21 cellular contexts compared by ENCODE assay signal in genomic region chr17:45238155-45238774, GRCh38. TPM values are rescaled to one million over a fixed set of nuclear protein-coding genes. Genes with fewer than 3 reads are reported as not detected.
DNase-seq lines count a peak whose midpoint lies in the region; ATAC-seq, FAIRE-seq and TF ChIP-seq lines count a peak whose summit lies in the region.
"Had no signal": no experiment of that assay in that cellular context is flagged by ENCODE, and none has a peak within 500 bp of the region (broad histone marks: within the 10 kb centered on the region; RNA-seq: fewer than 3 reads in every experiment).

No MANE protein-coding gene starts in this region.

- H3K9me3 Mint-ChIP-seq in activated naive CD8-positive, alpha-beta T cell (ENCODE audit: low read depth) = no peaks in the 10 kb centered on the region
- no peaks in the 10 kb centered on the region for H3K9me3 Mint-ChIP-seq in activated naive CD8-positive, alpha-beta T cell treated with anti-CD3 and anti-CD28 coated beads for 36 hours
- H3K9me3 Mint-ChIP-seq in activated T-helper 1 cell treated with anti-CD3 and anti-CD28 coated beads, Interleukin-12 subunit alpha, Interleukin-12 subunit beta, Interleukin-2, Interleukin-4 antibody, amounts not matched to agents 30 ng/mL and 10 ng/mL and 1 ng/mL, durations not matched to agents 14 hours and 24 hours and 36 hours = no peaks in the 10 kb centered on the region
- H3K9me3 Mint-ChIP-seq in type B pancreatic cell = no peaks in the 10 kb centered on the region

- H3K4me1 Mint-ChIP-seq in activated naive CD8-positive, alpha-beta T cell (ENCODE audit: low read depth) = peaks cover 31% of the 10 kb centered on the region
- H3K4me1 Mint-ChIP-seq in activated naive CD8-positive, alpha-beta T cell treated with anti-CD3 and anti-CD28 coated beads for 36 hours = peaks cover 27% of the 10 kb centered on the region
- peaks cover 58% of the 10 kb centered on the region for H3K4me1 Mint-ChIP-seq in activated T-helper 1 cell treated with anti-CD3 and anti-CD28 coated beads, Interleukin-12 subunit alpha, Interleukin-12 subunit beta, Interleukin-2, Interleukin-4 antibody, amounts not matched to agents 30 ng/mL and 10 ng/mL and 1 ng/mL, durations not matched to agents 14 hours and 24 hours and 36 hours (ENCODE audit: low read depth)
- H3K4me1 Mint-ChIP-seq in type B pancreatic cell (ENCODE audit: unreplicated experiment) = no peaks in the 10 kb centered on the region

- no peaks in the 10 kb centered on the region for H4K20me1 ChIP-seq in HepG2 (ENCODE audit: insufficient read depth, low read length)

- TF ChIP-seq POLR2A in HepG2 (IDR thresholded peaks at IDR 0.05; ENCODE audit: insufficient read depth in 1 of 2, low read depth in 2 of 2, low read length in 2 of 2) = no peak

- BruUV-seq in HepG2 (replicated peaks; lab: Mats Ljungman, UMichigan) = no TSS peak

- H3K4me1 ChIP-seq in HepG2 (ENCODE audit: insufficient read depth, low read length) (no peaks in the 10 kb centered on the region), heart right ventricle (peaks cover 0 to 29% (median 7%) of the 10 kb centered on the region in 9 donors)
- H3K4me1 ChIP-seq: right lobe of liver had no signal

- intact Hi-C loops in activated T-helper 1 cell treated with anti-CD3 and anti-CD28 coated beads, Interleukin-12 subunit alpha, Interleukin-12 subunit beta, Interleukin-2, Interleukin-4 antibody, amounts not matched to agents 30 ng/mL and 10 ng/mL and 1 ng/mL, durations not matched to agents 14 hours and 24 hours and 36 hours (cut with micrococcal nuclease) = no loop called here
- intact Hi-C loops in HepG2 (cut with micrococcal nuclease; ENCODE audit: unreplicated experiment) (no loop called here), heart right ventricle (cut with DNase I) (loop anchor here in 1 of 10 donors (5.0 kb wide), 1 partner anchor 34 kb away; no protein-coding TSS in a partner anchor)

- TF ChIP-seq CTCF in HepG2 (CRISPR knock-in tag; IDR thresholded peaks at IDR 0.05) (no peak), type B pancreatic cell (conservative IDR thresholded peaks at IDR 0.05) (no peak), heart right ventricle (IDR thresholded peaks at IDR 0.05) (no peak)

- no peak for TF ChIP-seq RAD21 in HepG2 (CRISPR knock-in tag; IDR thresholded peaks at IDR 0.05)

- no peak for ATAC-seq in HepG2
- ATAC-seq in heart right ventricle = no peak
- ATAC-seq in HG03025 (IDR thresholded peaks at IDR 0.05; ENCODE audit: low FRiP score, unreplicated experiment) = no peak
- ATAC-seq: esophagus mucosa, right lobe of liver had no signal

- H3K4me3 ChIP-seq in HepG2 (replicated peaks in 1 of 3; ENCODE audit: insufficient read depth in 1 of 3, low read depth in 2 of 3, low read length in 3 of 3) (no peak overlapping the region), heart right ventricle (no peak overlapping the region)
- H3K4me3 ChIP-seq: left ventricle myocardium inferior, MG63, right lobe of liver, uterus had no signal

- H3K27me3 Mint-ChIP-seq in activated naive CD8-positive, alpha-beta T cell = no peaks in the 10 kb centered on the region
- H3K27me3 Mint-ChIP-seq in activated naive CD8-positive, alpha-beta T cell treated with anti-CD3 and anti-CD28 coated beads for 36 hours = no peaks in the 10 kb centered on the region
- H3K27me3 Mint-ChIP-seq in activated T-helper 1 cell treated with anti-CD3 and anti-CD28 coated beads, Interleukin-12 subunit alpha, Interleukin-12 subunit beta, Interleukin-2, Interleukin-4 antibody, amounts not matched to agents 30 ng/mL and 10 ng/mL and 1 ng/mL, durations not matched to agents 14 hours and 24 hours and 36 hours (ENCODE audit: insufficient read depth) = no peaks in the 10 kb centered on the region
- peaks cover 69% of the 10 kb centered on the region for H3K27me3 Mint-ChIP-seq in type B pancreatic cell

- peak overlapping the region; percentile 81 for H3K27ac Mint-ChIP-seq in activated naive CD8-positive, alpha-beta T cell
- H3K27ac Mint-ChIP-seq in activated naive CD8-positive, alpha-beta T cell treated with anti-CD3 and anti-CD28 coated beads for 36 hours = no peak overlapping the region
- H3K27ac Mint-ChIP-seq in activated T-helper 1 cell treated with anti-CD3 and anti-CD28 coated beads, Interleukin-12 subunit alpha, Interleukin-12 subunit beta, Interleukin-2, Interleukin-4 antibody, amounts not matched to agents 30 ng/mL and 10 ng/mL and 1 ng/mL, durations not matched to agents 14 hours and 24 hours and 36 hours = peak overlapping the region; percentile 31
- no peak overlapping the region for H3K27ac Mint-ChIP-seq in type B pancreatic cell

- H3K9ac ChIP-seq in HepG2 (ENCODE audit: insufficient read depth, low read depth, low read length) = no peak overlapping the region

- TF ChIP-seq EP300 in HepG2 (IDR thresholded peaks at IDR 0.05; ENCODE audit: low read depth in 2 of 2, low read length in 2 of 2) = no peak
- TF ChIP-seq EP300 in HepG2 (CRISPR knock-in tag; IDR thresholded peaks at IDR 0.05; ENCODE audit: borderline replicate concordance) = no peak

- H3K36me3 ChIP-seq in HepG2 (replicated peaks in 1 of 2; ENCODE audit: control insufficient read depth in 1 of 2, insufficient read depth in 2 of 2, low read length in 2 of 2) (no peaks in the 10 kb centered on the region), heart right ventricle (peaks cover 0 to 93% (median 0%) of the 10 kb centered on the region in 9 donors)
- H3K36me3 ChIP-seq: MG63, right lobe of liver, uterus had no signal

- POLR2A ChIA-PET in HepG2 (lab: Yijun Ruan, JAX) = interaction anchor here (0.9 kb wide), 1 partner anchor 9 kb away, joined by 3 read pairs; no protein-coding TSS in a partner anchor

- WGBS in HepG2 (ENCODE audit: low lambda C conversion rate) = 36% methylated on average over 7 of the region's 7 CpGs
- WGBS in heart right ventricle, 2 donors = 97% methylated on average over 7 of the region's 7 CpGs

- H3K4me3 Mint-ChIP-seq in activated naive CD8-positive, alpha-beta T cell = no peak overlapping the region
- no peak overlapping the region for H3K4me3 Mint-ChIP-seq in activated naive CD8-positive, alpha-beta T cell treated with anti-CD3 and anti-CD28 coated beads for 36 hours
- H3K4me3 Mint-ChIP-seq in activated T-helper 1 cell treated with anti-CD3 and anti-CD28 coated beads, Interleukin-12 subunit alpha, Interleukin-12 subunit beta, Interleukin-2, Interleukin-4 antibody, amounts not matched to agents 30 ng/mL and 10 ng/mL and 1 ng/mL, durations not matched to agents 14 hours and 24 hours and 36 hours = no peak overlapping the region
- peak overlapping the region; percentile 4 for H3K4me3 Mint-ChIP-seq in type B pancreatic cell

- no peak for DNase-seq in activated naive CD8-positive, alpha-beta T cell treated with anti-CD3 and anti-CD28 coated beads for 36 hours
- no peak for DNase-seq in activated T-helper 1 cell treated with anti-CD3 and anti-CD28 coated beads, Interleukin-12 subunit alpha, Interleukin-12 subunit beta, Interleukin-2, Interleukin-4 antibody, amounts not matched to agents 30 ng/mL and 10 ng/mL and 1 ng/mL, durations not matched to agents 14 hours and 24 hours and 36 hours (ENCODE audit: low spot score)
- DNase-seq in HepG2 (ENCODE audit: low spot score) (no peak), type B pancreatic cell (ENCODE audit: extremely low spot score, unreplicated experiment) (no peak), NCI-H1417 (lab: John Stamatoyannopoulos, UW) (no peak), heart right ventricle (no peak)
- DNase-seq: Caco-2, GOT3, left ventricle myocardium inferior, MG63, NCI-H1930, NCI-H446 treated with DMSO at 0.1 percent for 48 hours, RPMI8226, uterus had no signal

- no peak for FAIRE-seq in HepG2 (lab: Jason Lieb, UNC)

- no peak overlapping the region for H3K4me2 ChIP-seq in HepG2 (ENCODE audit: low read depth, low read length)

- no peaks in the 10 kb centered on the region for H3K9me3 ChIP-seq in HepG2 (ENCODE audit: low read length)
- no peaks in the 10 kb centered on the region for H3K9me3 ChIP-seq in heart right ventricle
- H3K9me3 ChIP-seq: Caco-2, left ventricle myocardium inferior, MG63, right lobe of liver, uterus had no signal

- peaks cover 5% of the 10 kb centered on the region for H3K36me3 Mint-ChIP-seq in activated naive CD8-positive, alpha-beta T cell
- H3K36me3 Mint-ChIP-seq in activated naive CD8-positive, alpha-beta T cell treated with anti-CD3 and anti-CD28 coated beads for 36 hours = peaks cover 37% of the 10 kb centered on the region
- peaks cover 58% of the 10 kb centered on the region for H3K36me3 Mint-ChIP-seq in activated T-helper 1 cell treated with anti-CD3 and anti-CD28 coated beads, Interleukin-12 subunit alpha, Interleukin-12 subunit beta, Interleukin-2, Interleukin-4 antibody, amounts not matched to agents 30 ng/mL and 10 ng/mL and 1 ng/mL, durations not matched to agents 14 hours and 24 hours and 36 hours (ENCODE audit: low read depth)
- H3K36me3 Mint-ChIP-seq in type B pancreatic cell = no peaks in the 10 kb centered on the region

- H3K27me3 ChIP-seq in HepG2 (ENCODE audit: control insufficient read depth in 1 of 2, insufficient read depth in 2 of 2, low read length in 2 of 2) (peaks cover 13 to 52% of the 10 kb centered on the region in 2 experiments), heart right ventricle (no peaks in the 10 kb centered on the region)
- H3K27me3 ChIP-seq: MG63 had no signal

- H3K79me2 ChIP-seq in HepG2 (ENCODE audit: insufficient read depth, low read length) = no peaks in the 10 kb centered on the region

- in situ Hi-C loops in HepG2 (cut with HindIII; ENCODE audit: extremely low pct_ligation_motif_present, low pct_unique_long_range_greater_than_20kb) = no loop called here

- H2AFZ ChIP-seq in HepG2 (ENCODE audit: low read length) = no peak overlapping the region

- CTCF ChIA-PET in HepG2 (lab: Yijun Ruan, JAX; ENCODE audit: low intra/inter-chr PET ratio, low total read pairs) = no interaction called here

- H3K27ac ChIP-seq in HepG2 (ENCODE audit: extremely low read length, insufficient read depth, low read length) (no peak overlapping the region), heart right ventricle (no peak overlapping the region)
- H3K27ac ChIP-seq: left ventricle myocardium inferior, right lobe of liver, uterus had no signal

RNA-seq across cellular contexts. Expression of gene FMNL1, which starts 16.6 kb away (rescaled TPM):
- total RNA-seq in activated naive CD8-positive, alpha-beta T cell treated with anti-CD3 and anti-CD28 coated beads for 36 hours = 100 to 1,000 TPM; 215 to 219 TPM
- total RNA-seq in activated T-helper 1 cell treated with anti-CD3 and anti-CD28 coated beads, Interleukin-12 subunit alpha, Interleukin-12 subunit beta, Interleukin-2, Interleukin-4 antibody, amounts not matched to agents 30 ng/mL and 10 ng/mL and 1 ng/mL, durations not matched to agents 14 hours and 24 hours and 36 hours = 363 and 374 TPM in 2 replicates
- 0.39 and 0.53 TPM in 2 replicates for total RNA-seq in HepG2 (2016; rRNA removed; fragmentation: Illumina TruSeq; extraction: Trizol)
- total RNA-seq in HepG2 (2016; cell fraction: cytosol; rRNA removed; fragmentation: Illumina TruSeq; extraction: Trizol; ENCODE audit: low read depth) = 0.61 TPM in 1 of 2 replicates, not detected in the other
- 0.12 and 0.41 TPM in 2 replicates for total RNA-seq in HepG2 (2016; cell fraction: insoluble cytoplasmic fraction; rRNA removed; fragmentation: Illumina TruSeq; extraction: Trizol)
- total RNA-seq in HepG2 (2016; cell fraction: membrane; rRNA removed; fragmentation: Illumina TruSeq; extraction: Trizol) = 0.48 and 0.74 TPM in 2 replicates
- 0.56 and 0.63 TPM in 2 replicates for total RNA-seq in HepG2 (2016; cell fraction: nucleus; rRNA removed; fragmentation: Illumina TruSeq; extraction: Trizol)
- polyA plus RNA-seq in HepG2 (2011; rRNA removed) = 0.70 and 1.1 TPM in 2 replicates
- polyA plus RNA-seq in HepG2 (2011; cell fraction: cytosol; rRNA removed) = 0.38 and 0.48 TPM in 2 replicates
- polyA plus RNA-seq in HepG2 (2011; cell fraction: nucleus; rRNA removed) = 4.9 and 6.1 TPM in 2 replicates
- polyA plus RNA-seq in HepG2 (2012) = 0.78 and 1.2 TPM in 2 replicates
- polyA plus RNA-seq in HepG2 (2016; cell fraction: cytosol; fragmentation: Illumina TruSeq; extraction: Trizol; ENCODE audit: low read depth) = 0.27 TPM in 1 of 2 replicates, not detected in the other
- polyA plus RNA-seq in HepG2 (2016; cell fraction: insoluble cytoplasmic fraction; fragmentation: Illumina TruSeq; extraction: Trizol; ENCODE audit: low read depth) = 0.37 and 0.69 TPM in 2 replicates
- 0.31 and 0.37 TPM in 2 replicates for polyA plus RNA-seq in HepG2 (2016; cell fraction: membrane; fragmentation: Illumina TruSeq; extraction: Trizol; ENCODE audit: low read depth)
- 1.9 and 2.6 TPM in 2 replicates for polyA plus RNA-seq in HepG2 (2016; cell fraction: nucleus; fragmentation: Illumina TruSeq; extraction: Trizol; ENCODE audit: insufficient read depth, low read depth)
- polyA minus RNA-seq in HepG2 (2011; rRNA and poly(A)+ RNA removed; ENCODE audit: low replicate concordance) = 0.68 and 17.4 TPM in 2 replicates
- polyA minus RNA-seq in HepG2 (2011; cell fraction: cytosol; rRNA and poly(A)+ RNA removed) = 0.69 TPM in 1 of 2 replicates, not detected in the other
- 0.77 and 1.4 TPM in 2 replicates for polyA minus RNA-seq in HepG2 (2011; cell fraction: nucleus; rRNA and poly(A)+ RNA removed)
- 1.9 and 6.0 TPM in 2 replicates for total RNA-seq in type B pancreatic cell (ENCODE audit: low replicate concordance)
- 10 to 100 TPM in 5 of 10 donors, 1 to 10 TPM in 5; 6.3 to 28.7 (median 9.8) TPM for total RNA-seq in heart right ventricle
- polyA plus RNA-seq in heart right ventricle = 10 to 100 TPM in 1 of 2 donors, 1 to 10 TPM in 1; 5.3 to 11.1 TPM

RNA-seq across cellular contexts. Expression of gene SPATA32, which starts 23.6 kb away (rescaled TPM):
- under 1 TPM; 0.62 to 0.68 TPM for total RNA-seq in activated naive CD8-positive, alpha-beta T cell treated with anti-CD3 and anti-CD28 coated beads for 36 hours
- total RNA-seq in activated T-helper 1 cell treated with anti-CD3 and anti-CD28 coated beads, Interleukin-12 subunit alpha, Interleukin-12 subunit beta, Interleukin-2, Interleukin-4 antibody, amounts not matched to agents 30 ng/mL and 10 ng/mL and 1 ng/mL, durations not matched to agents 14 hours and 24 hours and 36 hours = 0.44 and 0.56 TPM in 2 replicates
- not detected in 2 replicates for total RNA-seq in HepG2 (2016; rRNA removed; fragmentation: Illumina TruSeq; extraction: Trizol)
- not detected in 2 replicates for total RNA-seq in HepG2 (2016; cell fraction: cytosol; rRNA removed; fragmentation: Illumina TruSeq; extraction: Trizol; ENCODE audit: low read depth)
- not detected in 2 replicates for total RNA-seq in HepG2 (2016; cell fraction: insoluble cytoplasmic fraction; rRNA removed; fragmentation: Illumina TruSeq; extraction: Trizol)
- total RNA-seq in HepG2 (2016; cell fraction: membrane; rRNA removed; fragmentation: Illumina TruSeq; extraction: Trizol) = not detected in 2 replicates
- total RNA-seq in HepG2 (2016; cell fraction: nucleus; rRNA removed; fragmentation: Illumina TruSeq; extraction: Trizol) = not detected in 2 replicates
- not detected in 2 replicates for polyA plus RNA-seq in HepG2 (2011; rRNA removed)
- polyA plus RNA-seq in HepG2 (2011; cell fraction: cytosol; rRNA removed) = not detected in 2 replicates
- not detected in 2 replicates for polyA plus RNA-seq in HepG2 (2011; cell fraction: nucleus; rRNA removed)
- polyA plus RNA-seq in HepG2 (2012) = not detected in 2 replicates
- polyA plus RNA-seq in HepG2 (2016; cell fraction: cytosol; fragmentation: Illumina TruSeq; extraction: Trizol; ENCODE audit: low read depth) = not detected in 2 replicates
- polyA plus RNA-seq in HepG2 (2016; cell fraction: insoluble cytoplasmic fraction; fragmentation: Illumina TruSeq; extraction: Trizol; ENCODE audit: low read depth) = not detected in 2 replicates
- not detected in 2 replicates for polyA plus RNA-seq in HepG2 (2016; cell fraction: membrane; fragmentation: Illumina TruSeq; extraction: Trizol; ENCODE audit: low read depth)
- not detected in 2 replicates for polyA plus RNA-seq in HepG2 (2016; cell fraction: nucleus; fragmentation: Illumina TruSeq; extraction: Trizol; ENCODE audit: insufficient read depth, low read depth)
- polyA minus RNA-seq in HepG2 (2011; rRNA and poly(A)+ RNA removed; ENCODE audit: low replicate concordance) = not detected in 2 replicates
- not detected in 2 replicates for polyA minus RNA-seq in HepG2 (2011; cell fraction: cytosol; rRNA and poly(A)+ RNA removed)
- polyA minus RNA-seq in HepG2 (2011; cell fraction: nucleus; rRNA and poly(A)+ RNA removed) = not detected in 2 replicates
- not detected in 2 replicates for total RNA-seq in type B pancreatic cell (ENCODE audit: low replicate concordance)
- total RNA-seq in heart right ventricle = under 1 TPM in 2 of 10 donors, not detected in 8; 0.13 to 0.16 TPM
- polyA plus RNA-seq in heart right ventricle = not detected
- total RNA-seq: Caco-2, Daoy, dermis microvascular lymphatic vessel endothelial cell, left ventricle myocardium inferior, osteoblast, right lobe of liver, uterus had no signal

Comparison
In these comparisons a context has a peak if more than half of its experiments do, and no peak if none do; other contexts are left out.
1. H3K27ac Mint-ChIP-seq: peak in activated naive CD8-positive, alpha-beta T cell (single experiment) and activated T-helper 1 cell treated with anti-CD3 and anti-CD28 coated beads, Interleukin-12 subunit alpha, Interleukin-12 subunit beta, Interleukin-2, Interleukin-4 antibody, amounts not matched to agents 30 ng/mL and 10 ng/mL and 1 ng/mL, durations not matched to agents 14 hours and 24 hours and 36 hours (single experiment); none in activated naive CD8-positive, alpha-beta T cell treated with anti-CD3 and anti-CD28 coated beads for 36 hours (single experiment) and type B pancreatic cell (single experiment).
2. RNA of gene FMNL1, which starts 16.6 kb away (total RNA-seq): 363 to 374 TPM in activated T-helper 1 cell treated with anti-CD3 and anti-CD28 coated beads, Interleukin-12 subunit alpha, Interleukin-12 subunit beta, Interleukin-2, Interleukin-4 antibody, amounts not matched to agents 30 ng/mL and 10 ng/mL and 1 ng/mL, durations not matched to agents 14 hours and 24 hours and 36 hours and 215 to 219 TPM in activated naive CD8-positive, alpha-beta T cell treated with anti-CD3 and anti-CD28 coated beads for 36 hours; 6.3 to 28.7 TPM in heart right ventricle, 1.9 to 6.0 TPM in type B pancreatic cell and 0.12 to 0.74 TPM in HepG2; every median in the first group is over 4 times any median in the second.